ENCODE assay signal across 10 cellular contexts in genomic region chr1:151721788-151722510, GRCh38. TPM values are rescaled to one million over a fixed set of nuclear protein-coding genes. Genes with fewer than 3 reads are reported as not detected.
DNase-seq lines count a peak whose midpoint lies in the region; ATAC-seq and TF ChIP-seq lines count a peak whose summit lies in the region.
"Had no signal": no experiment of that assay in that cellular context is flagged by ENCODE, and none has a peak within 500 bp of the region (broad histone marks: within the 10 kb centered on the region; RNA-seq: fewer than 3 reads in every experiment).

No MANE protein-coding gene starts in this region.

- no peak for TF ChIP-seq POLR2A in sigmoid colon (IDR thresholded peaks at IDR 0.05)

- H3K4me3 ChIP-seq in GM12875 (ENCODE audit: low read depth, low read length) = peak overlapping the region; percentile 52
- H3K4me3 ChIP-seq in SJCRH30 = peak overlapping the region; percentile 49
- H3K4me3 ChIP-seq in fibroblast of the aortic adventitia (ENCODE audit: low read depth, low read length) = peak overlapping the region; percentile 58
- H3K4me3 ChIP-seq in sigmoid colon = peak overlapping the region; percentile 36 to 59 (median 52)

- H3K27ac ChIP-seq in SJCRH30 (no peak overlapping the region), sigmoid colon (peak overlapping the region; percentile 79 to 88 (median 86))

- H3K36me3 ChIP-seq in SJCRH30 (no peaks in the 10 kb centered on the region), sigmoid colon (no peaks in the 10 kb centered on the region)

- WGBS in sigmoid colon, 2 donors = 47 to 55% methylated on average over 17 of the region's 17 CpGs

- intact Hi-C loops in sigmoid colon (cut with DNase I) = no loop called here

- no peak for TF ChIP-seq EP300 in sigmoid colon (IDR thresholded peaks at IDR 0.05)

- ATAC-seq in HG02759 (IDR thresholded peaks at IDR 0.05; ENCODE audit: unreplicated experiment) = no peak

- no peaks in the 10 kb centered on the region for H3K9me3 ChIP-seq in SJCRH30 (replicated peaks)
- no peaks in the 10 kb centered on the region for H3K9me3 ChIP-seq in sigmoid colon

- H3K4me1 ChIP-seq in SJCRH30 (no peaks in the 10 kb centered on the region), sigmoid colon (peaks cover 0 to 35% (median 28%) of the 10 kb centered on the region in 4 donors)

- TF ChIP-seq CTCF in GM12875 (IDR thresholded peaks at IDR 0.05; ENCODE audit: borderline replicate concordance, insufficient read depth, low read depth, low read length) = no peak
- no peak for TF ChIP-seq CTCF in fibroblast of the aortic adventitia (IDR thresholded peaks at IDR 0.05; ENCODE audit: insufficient read depth, low read length)
- no peak for TF ChIP-seq CTCF in sigmoid colon (IDR thresholded peaks at IDR 0.05)

- no peaks in the 10 kb centered on the region for H3K27me3 ChIP-seq in SJCRH30
- peaks cover 0 to 8% (median under 1%) of the 10 kb centered on the region in 3 donors for H3K27me3 ChIP-seq in sigmoid colon

- DNase-seq in SJCRH30 (no peak), fibroblast of the aortic adventitia (ENCODE audit: low read depth) (peak; percentile 14), sigmoid colon (no peak), middle frontal gyrus (ENCODE audit: extremely low spot score, low spot score) (no peak), A172 (ENCODE audit: low spot score) (no peak), pons (ENCODE audit: low spot score) (no peak)
- DNase-seq: activated gamma-delta T cell treated with Interleukin-2 at 50 U/mL for 16 hours, NCI-H1417 treated with DMSO at 0.1 percent for 48 hours had no signal

RNA-seq across cellular contexts. Expression of gene RIIAD1, which starts 0.6 kb away (rescaled TPM):
- not detected in 2 replicates for total RNA-seq in SJCRH30 (2014; rRNA removed; shearing (Covaris generic))
- total RNA-seq in fibroblast of the aortic adventitia (ENCODE audit: low replicate concordance) (5.8 TPM in 1 of 2 replicates, not detected in the other), sigmoid colon (10 to 100 TPM in 1 of 4 donors, not detected in 3; 11.4 TPM)
- polyA plus RNA-seq in sigmoid colon = under 1 TPM in 1 of 3 donors, not detected in 2; 0.39 TPM
- not detected in 2 replicates for total RNA-seq in A172 (2014; rRNA removed; shearing (Covaris generic))

RNA-seq across cellular contexts. Expression of gene CELF3, which starts 5.3 kb away (rescaled TPM):
- not detected in 2 replicates for total RNA-seq in SJCRH30 (2014; rRNA removed; shearing (Covaris generic))
- total RNA-seq in fibroblast of the aortic adventitia (ENCODE audit: low replicate concordance) (not detected in 2 replicates), sigmoid colon (1 to 10 TPM; 1.3 to 4.3 (median 1.6) TPM)
- 1 to 10 TPM in 1 of 3 donors, under 1 TPM in 2; 0.60 to 2.4 (median 0.69) TPM for polyA plus RNA-seq in sigmoid colon
- total RNA-seq in A172 (2014; rRNA removed; shearing (Covaris generic)) = not detected in 2 replicates

RNA-seq across cellular contexts. Expression of gene MRPL9, which starts 41.3 kb away (rescaled TPM):
- 77.1 and 80.3 TPM in 2 replicates for total RNA-seq in SJCRH30 (2014; rRNA removed; shearing (Covaris generic))
- 57.6 and 120 TPM in 2 replicates for total RNA-seq in fibroblast of the aortic adventitia (ENCODE audit: low replicate concordance)
- total RNA-seq in sigmoid colon = 10 to 100 TPM; 49.6 to 68.7 (median 66.9) TPM
- 10 to 100 TPM; 47.9 to 55.8 (median 51.7) TPM for polyA plus RNA-seq in sigmoid colon
- total RNA-seq in A172 (2014; rRNA removed; shearing (Covaris generic)) = 275 and 300 TPM in 2 replicates
